In genomic region chr1:4511374-4511773, GRCh38 we compare ENCODE assay signal across 30 cellular contexts.
"Had no signal": no experiment of that assay in that cellular context is flagged by ENCODE, and none has a peak within 500 bp of the region (broad histone marks: within the 10 kb centered on the region; RNA-seq: fewer than 3 reads in every experiment).

No MANE protein-coding gene starts in this region.

- H3K4me3 ChIP-seq: left ventricle myocardium inferior, lung, mucosa of descending colon, pancreas, prostate gland, skin epidermis, suprapubic skin, thoracic aorta, tibial artery, upper lobe of right lung had no signal

- H3K4me1 ChIP-seq: prostate gland, suprapubic skin, tibial artery, upper lobe of right lung had no signal

- H3K36me3 Mint-ChIP-seq: immature natural killer cell; naive thymus-derived CD4-positive, alpha-beta T cell; natural killer cell treated with Interleukin-12 subunit alpha and Interleukin-12 subunit beta and Interleukin-15 and Interleukin-18, amount 100 ng/mL, for 72 hours had no signal

- H3K27ac Mint-ChIP-seq: immature natural killer cell; naive thymus-derived CD4-positive, alpha-beta T cell; natural killer cell treated with Interleukin-12 subunit alpha and Interleukin-12 subunit beta and Interleukin-15 and Interleukin-18, amount 100 ng/mL, for 72 hours; stimulated activated naive CD8-positive, alpha-beta T cell treated with anti-CD3 and anti-CD28 coated beads, Interleukin-15, Interleukin-2, amounts not matched to agents 100 ng/mL and 50 ng/mL, for 24 hours had no signal

- DNase-seq: head of caudate nucleus; hippocampal formation; immature natural killer cell; kidney; left ventricle myocardium inferior; mesendoderm; midbrain; mucosa of descending colon; naive thymus-derived CD4-positive, alpha-beta T cell; pancreas; retina; right cardiac atrium; stimulated activated CD4-positive, alpha-beta T cell treated with anti-CD3 and anti-CD28 coated beads, Interleukin-12 subunit alpha, Interleukin-12 subunit beta, amount 100 ng/mL, for 4 hours; stimulated activated CD4-positive, alpha-beta T cell treated with anti-CD3 and anti-CD28 coated beads, Interleukin-15, amount 100 ng/mL, for 24 hours; stimulated activated CD4-positive, alpha-beta T cell treated with anti-CD3 and anti-CD28 coated beads, Interleukin-2, amount 100 ng/mL, for 24 hours; stimulated activated CD4-positive, alpha-beta T cell treated with anti-CD3 and anti-CD28 coated beads, Interleukin-4, amount 100 ng/mL, for 1 hour; stimulated activated naive CD4-positive, alpha-beta T cell; trophoblast cell; upper lobe of right lung had no signal

- H3K27ac ChIP-seq: neutrophil, prostate gland, suprapubic skin, thoracic aorta, tibial artery, upper lobe of right lung had no signal

- H3K4me3 Mint-ChIP-seq: immature natural killer cell; naive thymus-derived CD4-positive, alpha-beta T cell; natural killer cell treated with Interleukin-12 subunit alpha and Interleukin-12 subunit beta and Interleukin-15 and Interleukin-18, amount 100 ng/mL, for 72 hours; neural crest cell; stimulated activated naive CD8-positive, alpha-beta T cell treated with anti-CD3 and anti-CD28 coated beads, Interleukin-15, Interleukin-2, amounts not matched to agents 100 ng/mL and 50 ng/mL, for 24 hours had no signal

- H3K4me1 Mint-ChIP-seq: immature natural killer cell; naive thymus-derived CD4-positive, alpha-beta T cell; neural crest cell had no signal

- H3K27me3 ChIP-seq: neutrophil, pancreas, upper lobe of right lung had no signal

- H3K36me3 ChIP-seq: left ventricle myocardium inferior, neutrophil, pancreas, prostate gland, suprapubic skin, thoracic aorta, tibial artery, upper lobe of right lung had no signal

- H3K9me3 ChIP-seq: left ventricle myocardium inferior, mucosa of descending colon, neutrophil, pancreas, prostate gland, suprapubic skin, thoracic aorta, tibial artery, upper lobe of right lung had no signal

- ATAC-seq: mucosa of descending colon; naive thymus-derived CD4-positive, alpha-beta T cell; natural killer cell treated with Interleukin-12 subunit alpha and Interleukin-12 subunit beta and Interleukin-15 and Interleukin-18, amount 100 ng/mL, for 72 hours; pancreas; sciatic nerve; upper lobe of right lung had no signal

- H3K9me3 Mint-ChIP-seq: immature natural killer cell; natural killer cell treated with Interleukin-12 subunit alpha and Interleukin-12 subunit beta and Interleukin-15 and Interleukin-18, amount 100 ng/mL, for 72 hours; neural crest cell; stimulated activated naive CD8-positive, alpha-beta T cell treated with anti-CD3 and anti-CD28 coated beads, Interleukin-15, Interleukin-2, amounts not matched to agents 100 ng/mL and 50 ng/mL, for 24 hours had no signal
